In the genomic region with DNA sequence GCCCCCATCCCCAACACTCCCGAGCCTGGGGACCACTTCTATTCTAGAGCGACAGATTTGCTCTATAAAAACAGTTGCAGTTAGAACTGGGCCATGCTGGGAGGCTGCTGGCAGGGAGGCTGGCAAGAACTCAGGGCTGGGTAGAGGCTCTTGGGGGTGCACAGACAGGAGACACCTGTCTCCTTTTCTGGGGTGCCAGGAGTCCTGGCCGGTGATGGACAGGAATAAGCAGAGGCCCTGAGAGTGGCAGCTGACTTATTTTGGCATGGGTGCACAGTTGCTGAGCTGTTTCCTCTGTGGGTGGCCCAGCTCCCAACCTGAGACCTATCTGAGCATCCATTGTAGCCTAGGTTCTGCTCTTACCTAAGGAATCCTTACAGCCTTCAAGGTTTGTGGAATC, we compare ENCODE assay signal across 11 cellular contexts. TPM values are rescaled to one million over a fixed set of nuclear protein-coding genes. Genes with fewer than 3 reads are reported as not detected.
"Had no signal": no experiment of that assay in that cellular context is flagged by ENCODE, and none has a peak within 500 bp of the region (broad histone marks: within the 10 kb centered on the region; RNA-seq: fewer than 3 reads in every experiment).

No MANE protein-coding gene starts in this region.

- H3K4me3 ChIP-seq: GM23248, HAP-1 had no signal

- H3K4me3 Mint-ChIP-seq: HFFc6, IgD-negative memory B cell had no signal

- H3K9me3 ChIP-seq: HAP-1 had no signal

- ATAC-seq: HCT116, HepG2 had no signal

- DNase-seq: GM23248, GOT3, H7, HFFc6, KBM-7 had no signal

- H2AFZ ChIP-seq: GM23248 had no signal

- H3K27ac ChIP-seq: GM23248, HL-60 had no signal

- H3K9ac ChIP-seq: GM23248 had no signal

- H3K27ac Mint-ChIP-seq: HFFc6 had no signal

- H3K4me1 ChIP-seq: HAP-1 had no signal

- H3K36me3 ChIP-seq: HAP-1 had no signal

- H3K9me3 Mint-ChIP-seq: HFFc6 had no signal

RNA-seq across cellular contexts. Expression of a gene that starts 39.2 kb away (rescaled TPM):
- total RNA-seq: GM23248, HFFc6, HT1080 had no signal
- polyA plus RNA-seq: GM23248, IgD-negative memory B cell had no signal
